In the genomic region with DNA sequence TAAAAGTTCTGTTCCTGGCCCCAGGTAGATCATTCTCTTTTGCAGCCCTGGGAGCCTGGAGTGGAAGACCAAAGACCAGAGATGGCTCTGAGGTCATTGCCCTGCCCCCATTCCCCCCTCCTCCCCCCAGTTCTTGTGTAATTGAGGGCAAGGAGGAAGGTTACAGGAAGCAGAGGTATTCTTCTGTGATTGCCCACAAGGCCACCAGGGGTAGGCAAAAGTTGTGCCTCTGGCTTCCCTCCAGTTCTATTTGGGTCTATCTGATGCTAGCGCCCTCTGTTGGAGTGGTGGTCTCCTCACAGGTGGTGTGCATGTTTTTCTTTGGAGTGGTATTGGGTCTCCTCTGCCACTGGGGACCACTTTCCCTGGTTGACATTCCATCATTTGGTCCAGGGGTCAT, we compare ENCODE assay signal across 10 cellular contexts. TPM values are rescaled to one million over a fixed set of nuclear protein-coding genes. Genes with fewer than 3 reads are reported as not detected.
DNase-seq lines count a peak whose midpoint lies in the region; ATAC-seq and TF ChIP-seq lines count a peak whose summit lies in the region.
"Had no signal": no experiment of that assay in that cellular context is flagged by ENCODE, and none has a peak within 500 bp of the region (broad histone marks: within the 10 kb centered on the region; RNA-seq: fewer than 3 reads in every experiment).

No MANE protein-coding gene starts in this region.

- no peaks in the 10 kb centered on the region for H3F3A ChIP-seq in SU-DHL-6 (ENCODE audit: insufficient read depth)

- no peaks in the 10 kb centered on the region for H3K9me3 ChIP-seq in SU-DHL-6 (ENCODE audit: insufficient read depth, low read length)
- H3K9me3 ChIP-seq: BLaER1 had no signal

- H3K79me2 ChIP-seq in SU-DHL-6 (ENCODE audit: insufficient read depth, low read length): no peaks in the 10 kb centered on the region

- no peaks in the 10 kb centered on the region for H3K9me2 ChIP-seq in SU-DHL-6 (replicated peaks; ENCODE audit: insufficient read depth, low read length)

- H3K4me3 Mint-ChIP-seq in effector memory CD8-positive, alpha-beta T cell: no peak overlapping the region
- H3K4me3 Mint-ChIP-seq: T-helper 1 cell treated with Interleukin-12 subunit alpha and Interleukin-12 subunit beta and Interleukin-4 antibody, amounts not matched to agents 30 μg/mL and 1 μg/mL, for 36 hours had no signal

- intact Hi-C loops in left colon (cut with DNase I, micrococcal nuclease): loop anchor here in 1 of 2 donors (5.0 kb wide), 1 partner anchor 473 kb away; no protein-coding TSS in a partner anchor

- H3K36me3 ChIP-seq in SU-DHL-6 (ENCODE audit: low read length): no peaks in the 10 kb centered on the region
- H3K36me3 ChIP-seq: BLaER1 had no signal

- no peak overlapping the region for H3K4me3 ChIP-seq in SU-DHL-6 (ENCODE audit: insufficient read depth, low read length, poor library complexity, severe bottlenecking)
- H3K4me3 ChIP-seq: BLaER1 had no signal

- no peaks in the 10 kb centered on the region for H3K9me3 Mint-ChIP-seq in effector memory CD8-positive, alpha-beta T cell
- H3K9me3 Mint-ChIP-seq: T-helper 1 cell treated with Interleukin-12 subunit alpha and Interleukin-12 subunit beta and Interleukin-4 antibody, amounts not matched to agents 30 μg/mL and 1 μg/mL, for 36 hours had no signal

- no peaks in the 10 kb centered on the region for H3K4me1 Mint-ChIP-seq in effector memory CD8-positive, alpha-beta T cell (ENCODE audit: low read depth in 2 of 2)

- no peak overlapping the region for H3K9ac ChIP-seq in SU-DHL-6 (ENCODE audit: low read length)
- H3K9ac ChIP-seq: BLaER1 had no signal

- no peak overlapping the region for H2AFZ ChIP-seq in SU-DHL-6 (ENCODE audit: low read depth, low read length, severe bottlenecking)

- no peaks in the 10 kb centered on the region for H3K36me3 Mint-ChIP-seq in effector memory CD8-positive, alpha-beta T cell (ENCODE audit: insufficient read depth)

- no peak overlapping the region for H3K27ac ChIP-seq in SU-DHL-6 (ENCODE audit: low read depth, low read length)
- H3K27ac ChIP-seq: BLaER1 had no signal

- peaks cover 0 to 9% of the 10 kb centered on the region in 2 donors for H3K27me3 Mint-ChIP-seq in effector memory CD8-positive, alpha-beta T cell

- H3K4me2 ChIP-seq in SU-DHL-6 (ENCODE audit: low read depth, low read length, poor library complexity, severe bottlenecking): no peak overlapping the region
- H3K4me2 ChIP-seq: BLaER1 had no signal

- TF ChIP-seq CTCF in SU-DHL-6 (IDR thresholded peaks at IDR 0.05; ENCODE audit: insufficient read depth, low read length, poor library complexity, severe bottlenecking): peak; percentile 17

- peak overlapping the region in 1 of 2 donors; percentile 35 for H3K27ac Mint-ChIP-seq in effector memory CD8-positive, alpha-beta T cell
- H3K27ac Mint-ChIP-seq: T-helper 1 cell treated with Interleukin-12 subunit alpha and Interleukin-12 subunit beta and Interleukin-4 antibody, amounts not matched to agents 30 μg/mL and 1 μg/mL, for 36 hours had no signal

- ATAC-seq in effector memory CD8-positive, alpha-beta T cell (replicated peaks): peak; percentile 80
- no peak for ATAC-seq in left colon
- ATAC-seq in HG03045 (IDR thresholded peaks at IDR 0.05; ENCODE audit: unreplicated experiment): no peak

- H4K20me1 ChIP-seq in SU-DHL-6 (ENCODE audit: low read depth, low read length): no peaks in the 10 kb centered on the region
- H4K20me1 ChIP-seq: BLaER1 had no signal

- peak; percentile 34 to 45 for DNase-seq in NCI-H524 (lab: John Stamatoyannopoulos, UW)
- DNase-seq in NCI-H524 treated with DMSO at 0.1 percent for 48 hours (lab: John Stamatoyannopoulos, UW): no peak
- peak; percentile 17 to 35 (median 20) for DNase-seq in effector memory CD8-positive, alpha-beta T cell
- DNase-seq in stimulated activated CD4-positive, alpha-beta T cell treated with anti-CD3 and anti-CD28 coated beads, Interleukin-4, amount 100 ng/mL, for 48 hours (ENCODE audit: low read depth in 2 of 2): peak; percentile 25 to 34
- no peak for DNase-seq in NCI-H1694 (lab: John Stamatoyannopoulos, UW)
- no peak for DNase-seq in left colon

- no peaks in the 10 kb centered on the region for H3K27me3 ChIP-seq in SU-DHL-6 (ENCODE audit: low read length)
- H3K27me3 ChIP-seq: BLaER1 had no signal

RNA-seq across cellular contexts. Expression of gene CRY1, which starts 41.2 kb away (rescaled TPM):
- 10 to 100 TPM; 11.6 to 12.2 TPM for total RNA-seq in left colon

Comparison
In these comparisons a context has a peak if more than half of its experiments do, and no peak if none do; other contexts are left out.
1. DNase-seq: peak in NCI-H524 (2 of 2), effector memory CD8-positive, alpha-beta T cell (3 of 3) and stimulated activated CD4-positive, alpha-beta T cell treated with anti-CD3 and anti-CD28 coated beads, Interleukin-4, amount 100 ng/mL, for 48 hours (2 of 2); none in NCI-H524 treated with DMSO at 0.1 percent for 48 hours (single experiment), NCI-H1694 (single experiment) and left colon (0 of 2).